9 cellular contexts compared by ENCODE assay signal in genomic region chr5:110258460-110258859, GRCh38.
A peak's percentile ranks its signal among the peaks of the same experiment; 100 is the strongest.
DNase-seq lines count a peak whose midpoint lies in the region; ATAC-seq and TF ChIP-seq lines count a peak whose summit lies in the region.
"Had no signal": no experiment of that assay in that cellular context is flagged by ENCODE, and none has a peak within 500 bp of the region (broad histone marks: within the 10 kb centered on the region; RNA-seq: fewer than 3 reads in every experiment).

No MANE protein-coding gene starts in this region.

- DNase-seq in AG08395 (ENCODE audit: low spot score): peak; percentile 76
- DNase-seq in HPDE6-E6E7 (ENCODE audit: extremely low spot score): peak; percentile 33
- peak; percentile 20 for DNase-seq in iris pigment epithelial cell (ENCODE audit: low read depth)
- no peak for DNase-seq in middle frontal gyrus (ENCODE audit: extremely low spot score, low spot score)
- no peak for DNase-seq in T-helper 2 cell
- DNase-seq: NCI-H1436 had no signal

- ATAC-seq in SK-N-SH treated with all-trans-retinoic acid at 6 μM for 48 hours (peak; percentile 96), HG02970 (IDR thresholded peaks at IDR 0.05; ENCODE audit: low FRiP score, unreplicated experiment) (no peak), HG03571 (IDR thresholded peaks at IDR 0.05; ENCODE audit: unreplicated experiment) (no peak)

TF ChIP-seq in SK-N-SH treated with all-trans-retinoic acid at 6 μM for 48 hours, 23 proteins besides CTCF, POLR2A, EP300 and RAD21:
- TF ChIP-seq ISL1 (CRISPR knock-in tag; IDR thresholded peaks at IDR 0.05): peak; percentile 12; the same call in 1 of the 2 replicates
- no peak for TF ChIP-seq ZNF565 (CRISPR knock-in tag; conservative IDR thresholded peaks at IDR 0.05; ENCODE audit: low read depth)

Comparison
In these comparisons a context has a peak if more than half of its experiments do, and no peak if none do; other contexts are left out.
1. DNase-seq: peak in AG08395 (single experiment), HPDE6-E6E7 (single experiment) and iris pigment epithelial cell (single experiment); none in middle frontal gyrus (single experiment) and T-helper 2 cell (0 of 5).